Comparison of ENCODE assay signal across 8 cellular contexts in genomic region chr14:49633650-49634546, GRCh38. TPM values are rescaled to one million over a fixed set of nuclear protein-coding genes. Genes with fewer than 3 reads are reported as not detected.
DNase-seq lines count a peak whose midpoint lies in the region; ATAC-seq and TF ChIP-seq lines count a peak whose summit lies in the region.

No MANE protein-coding gene starts in this region.

- no peaks in the 10 kb centered on the region for H3K27me3 ChIP-seq in CD4-positive, alpha-beta T cell (ENCODE audit: control insufficient read depth, insufficient read depth, low read length)

- WGBS in lower leg skin, 2 donors = 0 to 1% methylated on average over 39 to 42 of the region's 99 CpGs

- peaks cover 44% of the 10 kb centered on the region for H3K36me3 Mint-ChIP-seq in CD4-positive, alpha-beta T cell (ENCODE audit: low read depth)

- peak in 1 of 2 donors; percentile 48 for TF ChIP-seq POLR2A in lower leg skin (IDR thresholded peaks at IDR 0.05)

- no peaks in the 10 kb centered on the region for H3K9me3 ChIP-seq in CD4-positive, alpha-beta T cell (ENCODE audit: control insufficient read depth, low read length)

- peak overlapping the region; percentile 99 for H3K27ac ChIP-seq in CD4-positive, alpha-beta T cell (ENCODE audit: low read depth, low read length)

- H3K4me1 Mint-ChIP-seq in CD4-positive, alpha-beta T cell (ENCODE audit: low read depth) = peaks cover 46% of the 10 kb centered on the region

- peak; percentile 89 to 95 (median 91) for DNase-seq in CD4-positive, alpha-beta T cell
- DNase-seq in NCI-H69 (lab: John Stamatoyannopoulos, UW) (peak; percentile 98), dermis blood vessel endothelial cell (peak; percentile 98), lower leg skin (ENCODE audit: low spot score in 2 of 2) (peak; percentile 88 to 98)
- DNase-seq in activated CD4-positive, alpha-beta T cell treated with anti-CD3 and anti-CD28 coated beads, Interleukin-2, amount 50 U/mL, for 24 hours (ENCODE audit: low read depth in 1 of 2, low spot score in 1 of 2) = peak; percentile 88 to 95
- peak; percentile 95 for DNase-seq in stimulated activated CD4-positive, alpha-beta T cell treated with anti-CD3 and anti-CD28 coated beads, Interleukin-4, amount 100 ng/mL, for 4 hours

- peak overlapping the region; percentile 83 for H3K27ac Mint-ChIP-seq in CD4-positive, alpha-beta T cell

- POLR2A ChIA-PET in CD4-positive, alpha-beta T cell (lab: Charles Lee) = interaction anchor here (0.5 to 8.6 kb wide), 32 partner anchors 12 to 678 kb away, joined by 3 to 350 read pairs (median 4); partner anchors contain the start of genes DMAC2L, KLHDC1, KLHDC2 and L2HGDH

- TF ChIP-seq CTCF in CD4-positive, alpha-beta T cell (IDR thresholded peaks at IDR 0.05) = peak; percentile 86
- TF ChIP-seq CTCF in lower leg skin (IDR thresholded peaks at IDR 0.05) = no peak

- H3K4me3 ChIP-seq in lower leg skin (ENCODE audit: low read depth, poor library complexity, severe bottlenecking) = peak overlapping the region; percentile 85

- CTCF ChIA-PET in CD4-positive, alpha-beta T cell (lab: Charles Lee) = interaction anchor here (0.6 to 5.2 kb wide), 32 partner anchors 11 to 429 kb away, joined by 3 to 168 read pairs (median 4); partner anchors contain the start of genes KLHDC1, KLHDC2, LRR1 and MGAT2

- peak; percentile 82 for ATAC-seq in CD4-positive, alpha-beta T cell (ENCODE audit: poor library complexity)
- ATAC-seq in GM19395 (IDR thresholded peaks at IDR 0.05; ENCODE audit: unreplicated experiment) (peak; percentile 81), HG03558 (IDR thresholded peaks at IDR 0.05; ENCODE audit: extremely low read depth, unreplicated experiment) (peak; percentile 70)

- H3K4me3 Mint-ChIP-seq in CD4-positive, alpha-beta T cell = peak overlapping the region; percentile 98

- H3K27me3 Mint-ChIP-seq in CD4-positive, alpha-beta T cell = no peaks in the 10 kb centered on the region

- intact Hi-C loops in CD4-positive, alpha-beta T cell (cut with DNase I, micrococcal nuclease) = loop anchor here (1.0 to 5.0 kb wide), 10 partner anchors 13 to 898 kb away; partner anchors contain the start of genes MGAT2 (in 2 of the 2), RPL36AL (in 2 of the 2), RPS29 (in 2 of the 2) and KLHDC1 (in 1 of the 2)
- intact Hi-C loops in lower leg skin (cut with DNase I; ENCODE audit: low total_unique reads) = loop anchor here (5.0 to 10.0 kb wide), 2 partner anchors 131 to 198 kb away; partner anchors contain the start of gene KLHDC2

- H3K9me3 Mint-ChIP-seq in CD4-positive, alpha-beta T cell = no peaks in the 10 kb centered on the region

RNA-seq across cellular contexts. Expression of gene DNAAF2, which starts 1.1 kb away (rescaled TPM):
- 1 to 10 TPM; 7.5 to 8.0 TPM for total RNA-seq in CD4-positive, alpha-beta T cell
- total RNA-seq in dermis blood vessel endothelial cell = 9.8 and 12.3 TPM in 2 replicates
- total RNA-seq in lower leg skin = 1 to 10 TPM; 5.7 to 9.6 (median 8.9) TPM

RNA-seq across cellular contexts. Expression of gene MGAT2, which starts 13.3 kb away (rescaled TPM):
- 10 to 100 TPM; 15.0 to 15.1 TPM for total RNA-seq in CD4-positive, alpha-beta T cell
- total RNA-seq in dermis blood vessel endothelial cell (98.6 and 104 TPM in 2 replicates), lower leg skin (10 to 100 TPM in 3 of 4 donors, 1 to 10 TPM in 1; 8.6 to 19.8 (median 14.3) TPM)

RNA-seq across cellular contexts. Expression of gene RPL36AL, which starts 13.5 kb away (rescaled TPM):
- total RNA-seq in CD4-positive, alpha-beta T cell = 100 to 1,000 TPM; 339 to 370 TPM
- total RNA-seq in dermis blood vessel endothelial cell (210 and 341 TPM in 2 replicates), lower leg skin (100 to 1,000 TPM; 132 to 214 (median 159) TPM)

RNA-seq across cellular contexts. Expression of gene LRR1, which starts 35.2 kb away (rescaled TPM):
- total RNA-seq in CD4-positive, alpha-beta T cell = 1 to 10 TPM; 3.2 to 5.8 TPM
- total RNA-seq in dermis blood vessel endothelial cell (15.7 and 26.0 TPM in 2 replicates), lower leg skin (1 to 10 TPM; 2.7 to 9.0 (median 7.1) TPM)

RNA-seq across cellular contexts. Expression of gene RPS29, which starts 47.7 kb away (rescaled TPM):
- 1,000 to 10,000 TPM; 3,356 to 3,996 TPM for total RNA-seq in CD4-positive, alpha-beta T cell
- total RNA-seq in dermis blood vessel endothelial cell (539 and 3,318 TPM in 2 replicates), lower leg skin (over 10,000 TPM in 1 of 4 donors, 1,000 to 10,000 TPM in 3; 3,327 to 15,303 (median 7,021) TPM)

Comparison
In these comparisons a context has a peak if more than half of its experiments do, and no peak if none do; other contexts are left out.
1. Peak in every context shown above with its lines: DNase-seq, ATAC-seq, H3K4me3 ChIP-seq and H3K27ac ChIP-seq.